In genomic region chr2:232503792-232504323, GRCh38 we compare ENCODE assay signal across 13 cellular contexts. TPM values are rescaled to one million over a fixed set of nuclear protein-coding genes. Genes with fewer than 3 reads are reported as not detected.
DNase-seq lines count a peak whose midpoint lies in the region; ATAC-seq, FAIRE-seq and TF ChIP-seq lines count a peak whose summit lies in the region.
"Had no signal": no experiment of that assay in that cellular context is flagged by ENCODE, and none has a peak within 500 bp of the region (broad histone marks: within the 10 kb centered on the region; RNA-seq: fewer than 3 reads in every experiment).

No MANE protein-coding gene starts in this region.

- FAIRE-seq in small intestine (lab: Jason Lieb, UNC) = no peak

- H3K27ac ChIP-seq in HUES64 (ENCODE audit: low read depth, low read length) (no peak overlapping the region), neural progenitor cell (no peak overlapping the region), small intestine (ENCODE audit: low read depth in 1 of 2, low read length in 1 of 2) (no peak overlapping the region)
- H3K27ac ChIP-seq: cardiac muscle cell, spleen had no signal

- H3K36me3 ChIP-seq in BE2C (no peaks in the 10 kb centered on the region), HUES64 (ENCODE audit: insufficient read depth, low read length) (no peaks in the 10 kb centered on the region), neural progenitor cell (no peaks in the 10 kb centered on the region), small intestine (ENCODE audit: control insufficient read depth in 2 of 2, insufficient read depth in 2 of 2, low read length in 2 of 2) (no peaks in the 10 kb centered on the region)
- H3K36me3 ChIP-seq: cardiac muscle cell, spleen had no signal

- H4K20me1 ChIP-seq in neural progenitor cell (ENCODE audit: low read depth) = peaks cover 30% of the 10 kb centered on the region

- peak overlapping the region; percentile 61 for H2AFZ ChIP-seq in neural progenitor cell (replicated peaks)

- ATAC-seq in HG03039 (IDR thresholded peaks at IDR 0.05; ENCODE audit: unreplicated experiment) = no peak

- no peaks in the 10 kb centered on the region for H3K4me1 Mint-ChIP-seq in endothelial cell (ENCODE audit: unreplicated experiment)
- H3K4me1 Mint-ChIP-seq in neural progenitor cell = peaks cover 60% of the 10 kb centered on the region

- H3K9ac ChIP-seq in HUES64 (ENCODE audit: low read depth, low read length) (no peak overlapping the region), neural progenitor cell (no peak overlapping the region)

- H3K4me3 ChIP-seq in BE2C (ENCODE audit: low read depth, low read length) (peak overlapping the region; percentile 51), HUES64 (ENCODE audit: low read length) (peak overlapping the region; percentile 66), neural progenitor cell (peak overlapping the region; percentile 49), small intestine (ENCODE audit: low read depth in 1 of 2, low read length in 2 of 2) (no peak overlapping the region)

- H3K27me3 ChIP-seq in BE2C (no peaks in the 10 kb centered on the region), HUES64 (ENCODE audit: insufficient read depth, low read length) (peaks cover 81% of the 10 kb centered on the region), neural progenitor cell (peaks cover 72% of the 10 kb centered on the region), small intestine (ENCODE audit: control insufficient read depth in 2 of 2, insufficient read depth in 2 of 2, low read length in 2 of 2) (peaks cover 0 to 20% of the 10 kb centered on the region in 2 donors)

- TF ChIP-seq CTCF in BE2C (IDR thresholded peaks at IDR 0.05; ENCODE audit: low read depth, low read length) (no peak), endothelial cell (IDR thresholded peaks at IDR 0.05; ENCODE audit: unreplicated experiment) (no peak), neural progenitor cell (IDR thresholded peaks at IDR 0.05) (no peak)

- peaks cover 17% of the 10 kb centered on the region for H3K27me3 Mint-ChIP-seq in endothelial cell (ENCODE audit: unreplicated experiment)
- peaks cover 38% of the 10 kb centered on the region for H3K27me3 Mint-ChIP-seq in neural progenitor cell (ENCODE audit: insufficient read depth, low read depth)

- no peaks in the 10 kb centered on the region for H3K9me3 Mint-ChIP-seq in endothelial cell (ENCODE audit: unreplicated experiment)
- no peaks in the 10 kb centered on the region for H3K9me3 Mint-ChIP-seq in neural progenitor cell
- H3K9me3 Mint-ChIP-seq: CD4-positive, CD25-positive, alpha-beta regulatory T cell had no signal

- peak overlapping the region; percentile 87 for H3K4me2 ChIP-seq in neural progenitor cell

- DNase-seq in BE2C = no peak
- DNase-seq in endothelial cell (ENCODE audit: low spot score) = no peak
- no peak for DNase-seq in neural progenitor cell (ENCODE audit: low spot score)
- DNase-seq in germinal center (ENCODE audit: low spot score) = no peak
- no peak for DNase-seq in HPDE6-E6E7 (ENCODE audit: extremely low spot score)
- no peak for DNase-seq in small intestine
- DNase-seq: CD4-positive, CD25-positive, alpha-beta regulatory T cell; spleen had no signal

- H3K4me3 Mint-ChIP-seq in endothelial cell (ENCODE audit: unreplicated experiment) = peak overlapping the region; percentile 42
- H3K4me3 Mint-ChIP-seq in neural progenitor cell = peak overlapping the region; percentile 79
- H3K4me3 Mint-ChIP-seq: CD4-positive, CD25-positive, alpha-beta regulatory T cell had no signal

- H3K4me1 ChIP-seq in BE2C (peaks cover 25% of the 10 kb centered on the region), HUES64 (ENCODE audit: insufficient read depth, low read length) (peaks cover 16% of the 10 kb centered on the region), neural progenitor cell (peaks cover 21% of the 10 kb centered on the region), small intestine (ENCODE audit: control insufficient read depth in 2 of 2, insufficient read depth in 1 of 2, low read depth in 1 of 2, low read length in 1 of 2) (no peaks in the 10 kb centered on the region)

- H3K79me2 ChIP-seq in neural progenitor cell (ENCODE audit: low read depth) = no peaks in the 10 kb centered on the region

- no peaks in the 10 kb centered on the region for H3K36me3 Mint-ChIP-seq in endothelial cell (ENCODE audit: low read depth, unreplicated experiment)
- no peaks in the 10 kb centered on the region for H3K36me3 Mint-ChIP-seq in neural progenitor cell
- H3K36me3 Mint-ChIP-seq: CD4-positive, CD25-positive, alpha-beta regulatory T cell had no signal

- 21% methylated on average over 16 of the region's 16 CpGs for WGBS in HUES64
- 19 to 31% (median 26%) methylated on average over 16 of the region's 16 CpGs for WGBS in small intestine, 3 donors

- H3K27ac Mint-ChIP-seq in endothelial cell (ENCODE audit: unreplicated experiment) (no peak overlapping the region), neural progenitor cell (no peak overlapping the region)

- H3K9me3 ChIP-seq in BE2C = no peaks in the 10 kb centered on the region
- no peaks in the 10 kb centered on the region for H3K9me3 ChIP-seq in HUES64 (ENCODE audit: insufficient read depth, low read depth, low read length)
- H3K9me3 ChIP-seq in neural progenitor cell (ENCODE audit: low read depth) = no peaks in the 10 kb centered on the region
- no peaks in the 10 kb centered on the region for H3K9me3 ChIP-seq in small intestine (ENCODE audit: control insufficient read depth, low read depth)
- H3K9me3 ChIP-seq: spleen had no signal

- H3F3A ChIP-seq in neural progenitor cell (ENCODE audit: low read depth) = peaks cover 15% of the 10 kb centered on the region

RNA-seq across cellular contexts. Expression of gene ECEL1, which starts 16.2 kb away (rescaled TPM):
- polyA plus RNA-seq in BE2C (2012; ENCODE audit: insufficient read depth, insufficient read length, low read depth) = 0.37 TPM
- polyA plus RNA-seq in HUES64 (2013, experiment 1 of 2) = 1.9 TPM
- 3.4 TPM for polyA plus RNA-seq in HUES64 (2013, experiment 2 of 2)
- total RNA-seq in endothelial cell (ENCODE audit: unreplicated experiment) = not detected
- 0.84 and 3.8 TPM in 2 replicates for total RNA-seq in neural progenitor cell (ENCODE audit: low replicate concordance)
- 1 to 10 TPM in 1 of 3 donors, not detected in 2; 1.7 TPM for polyA plus RNA-seq in small intestine
- total RNA-seq: CD4-positive, CD25-positive, alpha-beta regulatory T cell; fibroblast of villous mesenchyme; T-helper 1 cell treated with Interleukin-12 subunit alpha and Interleukin-12 subunit beta and Interleukin-4 antibody, amounts not matched to agents 30 ng/mL and 1 ng/mL, for 36 hours had no signal
- polyA plus RNA-seq: CD4-positive, CD25-positive, alpha-beta regulatory T cell had no signal

RNA-seq across cellular contexts. Expression of gene PRSS56, which starts 16.3 kb away (rescaled TPM):
- not detected for polyA plus RNA-seq in BE2C (2012; ENCODE audit: insufficient read depth, insufficient read length, low read depth)
- polyA plus RNA-seq in HUES64 (2013, experiment 1 of 2) = 0.10 TPM
- not detected for polyA plus RNA-seq in HUES64 (2013, experiment 2 of 2)
- total RNA-seq in endothelial cell (ENCODE audit: unreplicated experiment) (not detected), neural progenitor cell (ENCODE audit: low replicate concordance) (not detected in 2 replicates)
- not detected for polyA plus RNA-seq in small intestine
- total RNA-seq: cardiac muscle cell; CD4-positive, CD25-positive, alpha-beta regulatory T cell; fibroblast of villous mesenchyme; T-helper 1 cell treated with Interleukin-12 subunit alpha and Interleukin-12 subunit beta and Interleukin-4 antibody, amounts not matched to agents 30 ng/mL and 1 ng/mL, for 36 hours had no signal
- polyA plus RNA-seq: cardiac muscle cell; CD4-positive, CD25-positive, alpha-beta regulatory T cell had no signal

RNA-seq across cellular contexts. Expression of gene CHRND, which starts 22.1 kb away (rescaled TPM):
- not detected for polyA plus RNA-seq in BE2C (2012; ENCODE audit: insufficient read depth, insufficient read length, low read depth)
- 0.05 TPM for polyA plus RNA-seq in HUES64 (2013, experiment 1 of 2)
- polyA plus RNA-seq in HUES64 (2013, experiment 2 of 2) = 0.19 TPM
- total RNA-seq in endothelial cell (ENCODE audit: unreplicated experiment) (not detected), neural progenitor cell (ENCODE audit: low replicate concordance) (0.19 TPM in 1 of 2 replicates, not detected in the other)
- not detected for polyA plus RNA-seq in small intestine
- total RNA-seq: CD4-positive, CD25-positive, alpha-beta regulatory T cell; fibroblast of villous mesenchyme; T-helper 1 cell treated with Interleukin-12 subunit alpha and Interleukin-12 subunit beta and Interleukin-4 antibody, amounts not matched to agents 30 ng/mL and 1 ng/mL, for 36 hours had no signal
- polyA plus RNA-seq: CD4-positive, CD25-positive, alpha-beta regulatory T cell; spleen had no signal

RNA-seq across cellular contexts. Expression of gene CHRNG, which starts 35.6 kb away (rescaled TPM):
- polyA plus RNA-seq in BE2C (2012; ENCODE audit: insufficient read depth, insufficient read length, low read depth) = 0.45 TPM
- polyA plus RNA-seq in HUES64 (2013, experiment 1 of 2) = not detected
- polyA plus RNA-seq in HUES64 (2013, experiment 2 of 2) = not detected
- total RNA-seq in endothelial cell (ENCODE audit: unreplicated experiment) (not detected), neural progenitor cell (ENCODE audit: low replicate concordance) (not detected in 2 replicates)
- not detected for polyA plus RNA-seq in small intestine
- total RNA-seq: cardiac muscle cell; CD4-positive, CD25-positive, alpha-beta regulatory T cell; fibroblast of villous mesenchyme; spleen; T-helper 1 cell treated with Interleukin-12 subunit alpha and Interleukin-12 subunit beta and Interleukin-4 antibody, amounts not matched to agents 30 ng/mL and 1 ng/mL, for 36 hours had no signal

RNA-seq across cellular contexts. Expression of gene TIGD1, which starts 46.5 kb away (rescaled TPM):
- 6.9 TPM for polyA plus RNA-seq in BE2C (2012; ENCODE audit: insufficient read depth, insufficient read length, low read depth)
- polyA plus RNA-seq in HUES64 (2013, experiment 1 of 2) = 4.6 TPM
- polyA plus RNA-seq in HUES64 (2013, experiment 2 of 2) = 4.8 TPM
- total RNA-seq in endothelial cell (ENCODE audit: unreplicated experiment) = 3.7 TPM
- total RNA-seq in neural progenitor cell (ENCODE audit: low replicate concordance) = 12.2 and 14.6 TPM in 2 replicates
- polyA plus RNA-seq in small intestine = 1 to 10 TPM in 2 of 3 donors, under 1 TPM in 1; 0.54 to 3.1 (median 2.8) TPM

Comparison
In these comparisons a context has a peak if more than half of its experiments do, and no peak if none do; other contexts are left out.
1. H3K4me3 ChIP-seq: peak in BE2C (single experiment), HUES64 (single experiment) and neural progenitor cell (single experiment); none in small intestine (0 of 2).